ENCODE assay signal across 8 cellular contexts in the genomic region with DNA sequence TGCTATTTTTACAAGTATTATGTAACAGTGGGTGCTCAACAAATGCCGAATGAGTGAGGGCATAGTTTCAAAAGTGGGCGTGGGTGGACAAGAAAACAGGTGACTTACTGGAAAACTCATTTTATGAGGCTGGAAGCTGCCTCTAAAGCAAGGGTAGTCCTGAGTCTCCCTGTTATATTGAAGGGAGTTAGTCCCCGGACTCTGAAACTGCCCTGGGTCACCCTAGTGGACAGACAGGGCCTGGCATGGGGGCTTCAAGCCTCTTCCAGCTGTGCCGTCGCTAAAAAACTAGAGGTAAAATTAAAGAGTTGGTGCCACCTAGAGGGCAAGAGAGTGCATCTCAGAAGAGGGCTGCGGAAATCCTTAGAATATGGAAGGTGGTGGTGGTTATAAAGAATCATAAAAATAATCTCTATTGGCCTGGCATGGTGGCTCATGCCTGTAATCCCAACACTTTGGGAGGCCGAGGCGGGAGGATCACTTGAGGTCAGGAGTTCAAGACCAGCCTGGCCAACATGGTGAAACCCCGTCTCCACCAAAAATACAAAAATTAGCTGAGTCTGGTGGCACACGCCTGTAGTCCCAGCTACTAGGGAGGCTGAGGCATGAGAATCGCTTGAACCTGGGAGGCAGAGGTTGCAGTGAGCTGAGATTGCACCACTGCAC. TPM values are rescaled to one million over a fixed set of nuclear protein-coding genes. Genes with fewer than 3 reads are reported as not detected.
DNase-seq lines count a peak whose midpoint lies in the region; ATAC-seq, FAIRE-seq and TF ChIP-seq lines count a peak whose summit lies in the region.
"Not testable (repeated sequence)": the region's sequence is repeated elsewhere in the genome, so short reads cannot be mapped to it uniquely, and the experiment has no call there.

No MANE protein-coding gene starts in this region.

- not testable (repeated sequence) for H3K27ac ChIP-seq in kidney (ENCODE audit: low read depth in 2 of 2, low read length in 2 of 2)
- H3K27ac ChIP-seq in spleen: peak overlapping the region in 4 of 8 donors; percentile 1 to 74 (median 36)

- H3K9me3 ChIP-seq in kidney (ENCODE audit: control insufficient read depth in 1 of 2, low read length in 2 of 2); spleen: not testable (repeated sequence)

- H3K9ac ChIP-seq in kidney (ENCODE audit: low read length in 2 of 2): peak overlapping the region; percentile 44 to 65

- FAIRE-seq in kidney (lab: Jason Lieb, UNC): not testable (repeated sequence)

- peaks cover 8 to 13% of the 10 kb centered on the region in 2 donors for H3K4me1 ChIP-seq in kidney (ENCODE audit: control insufficient read depth in 1 of 2, insufficient read depth in 1 of 2, low read depth in 1 of 2, low read length in 2 of 2)
- H3K4me1 ChIP-seq in spleen: peaks cover 8 to 54% (median 35%) of the 10 kb centered on the region in 6 donors

- peak; percentile 88 for DNase-seq in AG08396 (ENCODE audit: low spot score)
- peak; percentile 82 for DNase-seq in NCI-H69 (lab: John Stamatoyannopoulos, UW)
- peak; percentile 43 to 51 for DNase-seq in activated CD4-positive, alpha-beta T cell treated with anti-CD3 and anti-CD28 coated beads for 24 hours (ENCODE audit: low read depth in 2 of 2)
- DNase-seq in central memory CD4-positive, alpha-beta T cell: peak; percentile 70
- DNase-seq in kidney: peak; percentile 88
- peak; percentile 86 for DNase-seq in spleen

- WGBS in spleen, 5 donors: 18 to 29% (median 24%) methylated on average over 11 of the region's 11 CpGs

- intact Hi-C loops in kidney (cut with DNase I): not testable (repeated sequence)
- intact Hi-C loops in spleen (cut with DNase I; ENCODE audit: low total_unique reads): loop anchor here (5.0 kb wide), 1 partner anchor 273 kb away; no protein-coding TSS in a partner anchor

- not testable (repeated sequence) for TF ChIP-seq POLR2A in spleen (IDR thresholded peaks at IDR 0.05)

- peak overlapping the region in 1 of 2 donors; percentile 42 for H3K4me3 ChIP-seq in kidney (ENCODE audit: low read length in 2 of 2)
- H3K4me3 ChIP-seq in spleen: peak overlapping the region in 1 of 8 donors; percentile 23

- H3K27me3 ChIP-seq in spleen (replicated peaks in 1 of 7): not testable (repeated sequence)

- ATAC-seq in GM18907 (IDR thresholded peaks at IDR 0.05; ENCODE audit: unreplicated experiment) (peak; percentile 59), HG03575 (IDR thresholded peaks at IDR 0.05; ENCODE audit: extremely low read depth, insufficient number of reproducible peaks, low FRiP score, unreplicated experiment) (peak; percentile 60)

- peak; percentile 84 for TF ChIP-seq CTCF in kidney (IDR thresholded peaks at IDR 0.05; ENCODE audit: borderline replicate concordance, extremely low read depth, insufficient read depth)
- peak; percentile 85 to 99 (median 95) for TF ChIP-seq CTCF in spleen (IDR thresholded peaks at IDR 0.05 in 8 of 11, conservative IDR thresholded peaks at IDR 0.05 in 3 of 11)

- H3K36me3 ChIP-seq in kidney (ENCODE audit: control insufficient read depth in 1 of 2, insufficient read depth in 2 of 2, low read length in 2 of 2); spleen: not testable (repeated sequence)

RNA-seq across cellular contexts. Expression of a gene that starts 3.6 kb away (rescaled TPM):
- 173 TPM for total RNA-seq in kidney
- polyA plus RNA-seq in kidney (ENCODE audit: insufficient read depth, low read depth, low replicate concordance): 107 TPM
- total RNA-seq in spleen: 100 to 1,000 TPM in 5 of 7 donors, 10 to 100 TPM in 2; 90.8 to 134 (median 116) TPM
- polyA plus RNA-seq in spleen: 10 to 100 TPM; 47.8 to 52.3 (median 49.8) TPM

RNA-seq across cellular contexts. Expression of a gene that starts 32.9 kb away (rescaled TPM):
- total RNA-seq in kidney: 40.1 TPM
- 37.4 TPM for polyA plus RNA-seq in kidney (ENCODE audit: insufficient read depth, low read depth, low replicate concordance)
- total RNA-seq in spleen: 10 to 100 TPM; 24.0 to 31.9 (median 30.7) TPM
- polyA plus RNA-seq in spleen: 10 to 100 TPM; 16.1 to 60.7 (median 18.8) TPM
